In the genomic region with DNA sequence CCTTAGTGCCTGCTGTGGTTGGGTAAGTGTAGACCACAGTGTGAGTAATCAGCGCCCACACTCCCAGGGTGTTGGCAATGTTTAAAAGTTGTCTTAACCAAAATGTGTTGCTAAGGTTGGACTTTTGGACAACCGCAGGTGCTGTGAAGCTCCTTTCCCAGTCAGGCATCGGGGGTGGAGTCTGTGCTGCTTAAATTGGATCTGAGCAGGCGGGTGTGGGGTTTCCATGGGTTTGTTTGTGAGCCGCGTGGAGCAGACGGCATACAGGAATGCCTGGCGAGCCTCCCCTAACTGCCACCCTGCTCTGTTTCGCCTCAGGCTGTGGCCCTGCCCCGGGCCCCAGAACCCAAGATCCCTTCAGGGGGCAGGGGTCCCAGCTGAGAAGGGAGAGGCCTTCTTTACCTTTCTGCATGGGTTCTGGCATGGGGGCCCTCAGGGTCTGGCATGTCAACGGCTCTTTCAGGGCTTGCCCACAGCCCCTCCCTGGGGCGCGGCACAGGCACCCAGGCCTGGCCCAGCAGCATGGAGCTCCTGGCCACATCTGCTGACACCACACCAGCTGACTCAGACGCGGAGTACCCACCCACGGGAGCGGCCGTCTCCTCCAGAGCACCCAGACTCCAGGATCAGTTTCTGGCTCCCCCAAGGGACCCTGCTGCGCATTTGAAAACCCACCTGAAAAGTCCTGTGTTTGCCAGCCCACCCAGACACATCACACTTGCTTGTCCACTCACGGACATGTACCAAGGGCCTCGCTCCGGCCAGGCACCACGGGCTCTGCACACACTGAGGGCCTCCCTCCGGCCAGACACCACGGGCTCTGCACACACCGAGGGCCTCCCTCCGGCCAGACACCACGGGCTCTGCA, we compare ENCODE assay signal across 8 cellular contexts. TPM values are rescaled to one million over a fixed set of nuclear protein-coding genes. Genes with fewer than 3 reads are reported as not detected.
DNase-seq lines count a peak whose midpoint lies in the region; ATAC-seq and TF ChIP-seq lines count a peak whose summit lies in the region.

No MANE protein-coding gene starts in this region.

- no peak overlapping the region for H3K4me2 ChIP-seq in PC-3 (ENCODE audit: low read length)

- H3K27me3 ChIP-seq in PC-3 (ENCODE audit: low read length), result peaks cover under 1% of the 10 kb centered on the region; the same call in 1 of the 2 replicates
- H3K27me3 ChIP-seq in gastrocnemius medialis, result no peaks in the 10 kb centered on the region

- CTCF ChIA-PET in GM10248 (lab: Yijun Ruan, JAX) (interaction anchor here (1.1 kb wide), 1 partner anchor 10 kb away, joined by 3 read pairs; no protein-coding TSS in a partner anchor), PC-3 (lab: Charles Lee) (no interaction called here), HEK293T (lab: Yijun Ruan, JAX) (no interaction called here)

- DNase-seq in GM10248 (ENCODE audit: extremely low spot score) (peak; percentile 13), PC-3 (peak; percentile 7), fibroblast of villous mesenchyme (ENCODE audit: low read depth) (peak; percentile 47), gastrocnemius medialis (peak; percentile 79 to 82), substantia nigra (lab: John Stamatoyannopoulos, UW) (no peak), NCI-H2029 treated with DMSO at 0.1 percent for 48 hours (lab: John Stamatoyannopoulos, UW) (no peak), HEK293T (ENCODE audit: extremely low spot score) (no peak), NCI-H345 (lab: John Stamatoyannopoulos, UW) (no peak)

- H4K20me1 ChIP-seq in PC-3 (ENCODE audit: low read length), result no peaks in the 10 kb centered on the region

- BruUV-seq in PC-3 (replicated peaks; lab: Mats Ljungman, UMichigan), result no TSS peak

- no peak overlapping the region for H3K4me3 ChIP-seq in PC-3 (ENCODE audit: low read length)
- no peak overlapping the region for H3K4me3 ChIP-seq in fibroblast of villous mesenchyme (ENCODE audit: low read depth, low read length)
- no peak overlapping the region for H3K4me3 ChIP-seq in gastrocnemius medialis

- no peaks in the 10 kb centered on the region for H3K9me2 ChIP-seq in PC-3 (replicated peaks; ENCODE audit: low read length)

- no peaks in the 10 kb centered on the region for H3K36me3 ChIP-seq in PC-3 (ENCODE audit: low read depth, low read length)
- no peaks in the 10 kb centered on the region for H3K36me3 ChIP-seq in gastrocnemius medialis

- no peaks in the 10 kb centered on the region for H3K79me2 ChIP-seq in PC-3 (ENCODE audit: low read length)

- H3F3A ChIP-seq in PC-3 (ENCODE audit: low read length, unreplicated experiment), result no peaks in the 10 kb centered on the region

- H3K4me1 ChIP-seq in PC-3 (ENCODE audit: insufficient read depth, low read length), result peaks cover 5% of the 10 kb centered on the region; the same call in 1 of the 2 replicates
- peaks cover 57 to 60% of the 10 kb centered on the region in 2 donors for H3K4me1 ChIP-seq in gastrocnemius medialis

- intact Hi-C loops in PC-3 (cut with micrococcal nuclease) (no loop called here), gastrocnemius medialis (cut with DNase I; ENCODE audit: low total_unique reads) (loop anchor here (1.0 to 10.0 kb wide), 2 partner anchors 15 to 493 kb away; a partner anchor contains a TSS)

- H3K27ac ChIP-seq in PC-3 (ENCODE audit: low read length) (no peak overlapping the region), gastrocnemius medialis (peak overlapping the region; percentile 80 to 91 (median 86)), substantia nigra (ENCODE audit: low read depth, low read length, poor library complexity, severe bottlenecking) (no peak overlapping the region)

- no peak overlapping the region for H2AFZ ChIP-seq in PC-3 (ENCODE audit: low read length)

- no peak overlapping the region for H3K9ac ChIP-seq in PC-3 (ENCODE audit: low read length)

- TF ChIP-seq CTCF in GM10248 (IDR thresholded peaks at IDR 0.05; ENCODE audit: control extremely low read depth, extremely low read depth, low read depth, missing control alignments), result no peak
- no peak for TF ChIP-seq CTCF in PC-3 (conservative IDR thresholded peaks at IDR 0.05; ENCODE audit: low read depth, low read length)
- no peak for TF ChIP-seq CTCF in fibroblast of villous mesenchyme (IDR thresholded peaks at IDR 0.05; ENCODE audit: insufficient read depth, low read depth, low read length)
- no peak for TF ChIP-seq CTCF in gastrocnemius medialis (IDR thresholded peaks at IDR 0.05 in 4 of 5, conservative IDR thresholded peaks at IDR 0.05 in 1 of 5)

- H3K9me3 ChIP-seq in PC-3 (ENCODE audit: low read length), result no peaks in the 10 kb centered on the region
- H3K9me3 ChIP-seq in gastrocnemius medialis, result no peaks in the 10 kb centered on the region

- peak; percentile 82 for ATAC-seq in PC-3
- peak; percentile 52 to 57 for ATAC-seq in gastrocnemius medialis

- in situ Hi-C loops in gastrocnemius medialis (cut with MboI; ENCODE audit: low sequenced_read_pairs in 4 of 4), result no loop called here

- POLR2A ChIA-PET in GM10248 (lab: Yijun Ruan, JAX), result no interaction called here
- POLR2A ChIA-PET in PC-3 (lab: Charles Lee; ENCODE audit: unreplicated experiment), result no interaction called here
- POLR2A ChIA-PET in HEK293T (lab: Yijun Ruan, JAX), result no interaction called here

- peak; percentile 32 to 48 for TF ChIP-seq POLR2A in gastrocnemius medialis (IDR thresholded peaks at IDR 0.05)

TF ChIP-seq in HEK293T, 16 proteins besides CTCF, POLR2A, EP300 and RAD21:
- TF ChIP-seq LEF1 (IDR thresholded peaks at IDR 0.05; ENCODE audit: borderline replicate concordance) (no peak), L3MBTL2 (conservative IDR thresholded peaks at IDR 0.05) (no peak), TARDBP (IDR thresholded peaks at IDR 0.05) (no peak), BHLHE40 (IDR thresholded peaks at IDR 0.05; ENCODE audit: borderline replicate concordance) (no peak), ARNT (IDR thresholded peaks at IDR 0.05) (no peak), CTBP1 (IDR thresholded peaks at IDR 0.05; ENCODE audit: borderline replicate concordance) (no peak), FOXA1 (IDR thresholded peaks at IDR 0.05) (no peak)
- TF ChIP-seq, protein P1, sequence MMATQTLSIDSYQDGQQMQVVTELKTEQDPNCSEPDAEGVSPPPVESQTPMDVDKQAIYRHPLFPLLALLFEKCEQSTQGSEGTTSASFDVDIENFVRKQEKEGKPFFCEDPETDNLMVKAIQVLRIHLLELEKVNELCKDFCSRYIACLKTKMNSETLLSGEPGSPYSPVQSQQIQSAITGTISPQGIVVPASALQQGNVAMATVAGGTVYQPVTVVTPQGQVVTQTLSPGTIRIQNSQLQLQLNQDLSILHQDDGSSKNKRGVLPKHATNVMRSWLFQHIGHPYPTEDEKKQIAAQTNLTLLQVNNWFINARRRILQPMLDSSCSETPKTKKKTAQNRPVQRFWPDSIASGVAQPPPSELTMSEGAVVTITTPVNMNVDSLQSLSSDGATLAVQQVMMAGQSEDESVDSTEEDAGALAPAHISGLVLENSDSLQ (IDR thresholded peaks at IDR 0.05), result no peak

RNA-seq across cellular contexts. Expression of a gene that starts 5.1 kb away (rescaled TPM):
- 0.80 and 1.0 TPM in 2 replicates for total RNA-seq in PC-3 (2014; rRNA removed)
- total RNA-seq in fibroblast of villous mesenchyme, result 197 and 601 TPM in 2 replicates
- 1 to 10 TPM; 5.0 to 8.9 (median 5.2) TPM for total RNA-seq in gastrocnemius medialis

Comparison
In these comparisons a context has a peak if more than half of its experiments do, and no peak if none do; other contexts are left out.
1. DNase-seq: peak in GM10248 (single experiment), PC-3 (single experiment), fibroblast of villous mesenchyme (single experiment) and gastrocnemius medialis (2 of 2); none in substantia nigra (0 of 49), NCI-H2029 treated with DMSO at 0.1 percent for 48 hours (single experiment), HEK293T (single experiment) and NCI-H345 (single experiment).
2. H3K27ac ChIP-seq: peak in gastrocnemius medialis (4 of 4); none in PC-3 (single experiment) and substantia nigra (single experiment).
3. RNA of a gene that starts 5.1 kb away (total RNA-seq): 197 to 601 TPM in fibroblast of villous mesenchyme; 5.0 to 8.9 TPM in gastrocnemius medialis and 0.80 to 1.0 TPM in PC-3; every median in the first group is over 10 times any median in the second.